8 cellular contexts compared by ENCODE assay signal in genomic region chr2:182649316-182649715, GRCh38.
DNase-seq lines count a peak whose midpoint lies in the region; ATAC-seq, FAIRE-seq and TF ChIP-seq lines count a peak whose summit lies in the region.

No MANE protein-coding gene starts in this region.

- intact Hi-C loops in HCT116 (cut with micrococcal nuclease) (loop anchor here (1.0 to 10.0 kb wide), 7 partner anchors 57 to 1545 kb away; no protein-coding TSS in a partner anchor), spleen (cut with DNase I; ENCODE audit: low total_unique reads) (loop anchor here (2.0 kb wide), 1 partner anchor 463 kb away; no protein-coding TSS in a partner anchor), vagina (cut with DNase I) (no loop called here)

- POLR2A ChIA-PET in HCT116 (lab: Charles Lee) = interaction anchor here (1.0 kb wide), 1 partner anchor 408 kb away, joined by 3 read pairs; no protein-coding TSS in a partner anchor

- no TSS peak for BruUV-seq in HCT116 (replicated peaks; lab: Mats Ljungman, UMichigan)

- H2BK120ac ChIP-seq in mesenchymal stem cell (ENCODE audit: low read depth, low read length) = peak overlapping the region; percentile 8

- H4K20me1 ChIP-seq in HCT116 (ENCODE audit: insufficient read depth) = no peaks in the 10 kb centered on the region

- H2AFZ ChIP-seq in HCT116 (ENCODE audit: low read depth, low read length, poor library complexity, severe bottlenecking) = peak overlapping the region; percentile 29
- no peak overlapping the region for H2AFZ ChIP-seq in mesenchymal stem cell (ENCODE audit: low read depth, low read length)

- no peak for FAIRE-seq in bronchial epithelial cell (lab: Jason Lieb, UNC)

- no peak overlapping the region for H2BK15ac ChIP-seq in mesenchymal stem cell (ENCODE audit: low read depth, poor library complexity, severe bottlenecking)

- H3K4ac ChIP-seq in mesenchymal stem cell (ENCODE audit: low read depth in 1 of 2, low read length in 2 of 2) = no peak overlapping the region

- H2BK5ac ChIP-seq in mesenchymal stem cell (ENCODE audit: low read depth, low read length, poor library complexity, severe bottlenecking) = no peak overlapping the region

- H2AK5ac ChIP-seq in mesenchymal stem cell (ENCODE audit: low read length, severe bottlenecking) = no peak overlapping the region

- H3K4me1 ChIP-seq in HCT116 (ENCODE audit: control insufficient read depth in 1 of 2, insufficient read depth in 2 of 2, low read length in 2 of 2) (no peaks in the 10 kb centered on the region), mesenchymal stem cell (ENCODE audit: control insufficient read depth, insufficient read depth, low read depth, low read length) (no peaks in the 10 kb centered on the region), spleen (peaks cover 0 to 5% (median 0%) of the 10 kb centered on the region in 6 donors), vagina (no peaks in the 10 kb centered on the region)

- H3K4me3 ChIP-seq in HCT116 (replicated peaks in 1 of 2; ENCODE audit: low read depth in 1 of 2, low read length in 2 of 2) = no peak overlapping the region
- H3K4me3 ChIP-seq in bronchial epithelial cell (ENCODE audit: low read depth, low read length) = no peak overlapping the region
- no peak overlapping the region for H3K4me3 ChIP-seq in mesenchymal stem cell (ENCODE audit: insufficient read depth in 1 of 2, low read depth in 1 of 2, low read length in 2 of 2)
- no peak overlapping the region for H3K4me3 ChIP-seq in spleen
- no peak overlapping the region for H3K4me3 ChIP-seq in vagina

- WGBS in mesenchymal stem cell = 64% methylated on average over 6 of the region's 6 CpGs
- 51 to 70% (median 55%) methylated on average over 6 of the region's 6 CpGs for WGBS in spleen, 5 donors

- H3K9me3 ChIP-seq in HCT116 (ENCODE audit: control insufficient read depth in 1 of 2, insufficient read depth in 1 of 2, low read depth in 1 of 2, low read length in 2 of 2) (no peaks in the 10 kb centered on the region), mesenchymal stem cell (ENCODE audit: control insufficient read depth, low read length) (no peaks in the 10 kb centered on the region), spleen (no peaks in the 10 kb centered on the region), vagina (no peaks in the 10 kb centered on the region)

- no peaks in the 10 kb centered on the region for H3K36me3 ChIP-seq in HCT116 (ENCODE audit: control insufficient read depth in 1 of 2, insufficient read depth in 2 of 2, low read length in 2 of 2)
- no peaks in the 10 kb centered on the region for H3K36me3 ChIP-seq in bronchial epithelial cell (ENCODE audit: control insufficient read depth, insufficient read depth, low read length)
- H3K36me3 ChIP-seq in mesenchymal stem cell (ENCODE audit: control insufficient read depth in 1 of 2, insufficient read depth in 2 of 2, low read depth in 1 of 2, low read length in 2 of 2) = no peaks in the 10 kb centered on the region
- H3K36me3 ChIP-seq in spleen = no peaks in the 10 kb centered on the region
- no peaks in the 10 kb centered on the region for H3K36me3 ChIP-seq in vagina

- TF ChIP-seq RAD21 in HCT116 (IDR thresholded peaks at IDR 0.05; ENCODE audit: low read depth) = peak; percentile 90

- H3K9ac ChIP-seq in HCT116 (ENCODE audit: low read length) (no peak overlapping the region), mesenchymal stem cell (ENCODE audit: low read length) (peak overlapping the region; percentile 4)

- RAD21 ChIA-PET in HCT116 (lab: Charles Lee; ENCODE audit: low non-redundant PET in 1 of 2, low total read pairs in 2 of 2, uncharacterized antibody in 2 of 2, unreplicated experiment in 2 of 2) = interaction anchor here (0.8 to 2.3 kb wide), 5 partner anchors 265 to 465 kb away, joined by 3 to 12 read pairs (median 4); no protein-coding TSS in a partner anchor

- H3K9me2 ChIP-seq in HCT116 (ENCODE audit: insufficient read depth) = no peaks in the 10 kb centered on the region

- no peaks in the 10 kb centered on the region for H3K79me1 ChIP-seq in mesenchymal stem cell (replicated peaks; ENCODE audit: low read length, poor library complexity, severe bottlenecking)

- no peak overlapping the region for H3K4me2 ChIP-seq in HCT116 (ENCODE audit: low read length)
- H3K4me2 ChIP-seq in mesenchymal stem cell (ENCODE audit: low read length, poor library complexity, severe bottlenecking) = no peak overlapping the region

- H2BK12ac ChIP-seq in mesenchymal stem cell (ENCODE audit: low read length in 2 of 2) = no peak overlapping the region

- no peak overlapping the region for H3K23ac ChIP-seq in mesenchymal stem cell (ENCODE audit: low read length in 2 of 2)

- TF ChIP-seq CTCF in HCT116 (IDR thresholded peaks at IDR 0.05 in 2 of 3, conservative IDR thresholded peaks at IDR 0.05 in 1 of 3; ENCODE audit: borderline replicate concordance in 1 of 3, insufficient read depth in 1 of 3, low read depth in 2 of 3, low read length in 2 of 3) (peak; percentile 71 to 77 (median 71); a peak in 5 of 6 replicates), bronchial epithelial cell (IDR thresholded peaks at IDR 0.05; ENCODE audit: insufficient read depth, low read length, severe bottlenecking) (peak; percentile 49), spleen (IDR thresholded peaks at IDR 0.05 in 8 of 11, conservative IDR thresholded peaks at IDR 0.05 in 3 of 11) (peak in 3 of 11 experiments; percentile 9 to 15 (median 13)), vagina (IDR thresholded peaks at IDR 0.05) (no peak)

- no peak overlapping the region for H4K91ac ChIP-seq in mesenchymal stem cell (ENCODE audit: low read length)

- H4K8ac ChIP-seq in mesenchymal stem cell (ENCODE audit: low read length) = no peak overlapping the region

- no peak overlapping the region for H3K27ac ChIP-seq in HCT116 (ENCODE audit: low read depth, low read length)
- H3K27ac ChIP-seq in mesenchymal stem cell (ENCODE audit: low read length, poor library complexity, severe bottlenecking) = no peak overlapping the region
- no peak overlapping the region for H3K27ac ChIP-seq in spleen
- no peak overlapping the region for H3K27ac ChIP-seq in vagina

- no peaks in the 10 kb centered on the region for H3K79me2 ChIP-seq in HCT116 (ENCODE audit: insufficient read depth, low read length)

- H3K27me3 ChIP-seq in HCT116 (ENCODE audit: insufficient read depth, low read length) (no peaks in the 10 kb centered on the region), bronchial epithelial cell (ENCODE audit: control insufficient read depth, insufficient read depth, low read length) (no peaks in the 10 kb centered on the region), mesenchymal stem cell (ENCODE audit: control insufficient read depth in 1 of 2, insufficient read depth in 1 of 2, low read length in 2 of 2) (no peaks in the 10 kb centered on the region), spleen (replicated peaks in 1 of 7) (no peaks in the 10 kb centered on the region), vagina (no peaks in the 10 kb centered on the region)

- no peak overlapping the region for H3K14ac ChIP-seq in mesenchymal stem cell (ENCODE audit: low read length in 2 of 2)

- peak; percentile 92 for ATAC-seq in HCT116
- ATAC-seq in HG03571 (IDR thresholded peaks at IDR 0.05; ENCODE audit: unreplicated experiment) = no peak

- no peak for TF ChIP-seq POLR2A in HCT116 (IDR thresholded peaks at IDR 0.05; ENCODE audit: borderline replicate concordance, extremely low read depth, insufficient read depth, insufficient read length)
- TF ChIP-seq POLR2A in spleen (IDR thresholded peaks at IDR 0.05) = no peak
- no peak for TF ChIP-seq POLR2A in vagina (IDR thresholded peaks at IDR 0.05)

- peak; percentile 67 for DNase-seq in DMS53 treated with DMSO at 0.1 percent for 48 hours (lab: John Stamatoyannopoulos, UW; ENCODE audit: unreplicated experiment)
- DNase-seq in HCT116 (ENCODE audit: low read depth, low spot score) = peak; percentile 21
- peak; percentile 49 for DNase-seq in NCI-H2171 (lab: John Stamatoyannopoulos, UW)
- DNase-seq in bronchial epithelial cell (ENCODE audit: low read depth) = peak; percentile 29
- DNase-seq in mesenchymal stem cell = peak; percentile 58
- no peak for DNase-seq in spleen
- no peak for DNase-seq in vagina (ENCODE audit: extremely low spot score in 2 of 2)

- CTCF ChIA-PET in HCT116 (lab: Charles Lee) = interaction anchor here (0.9 to 3.4 kb wide), 13 partner anchors 8 to 1544 kb away, joined by 3 to 68 read pairs (median 4); no protein-coding TSS in a partner anchor

- no peak overlapping the region for H3K18ac ChIP-seq in mesenchymal stem cell (ENCODE audit: low read depth in 1 of 2, low read length in 2 of 2)

TF ChIP-seq in HCT116, 20 proteins besides CTCF, POLR2A, EP300 and RAD21:
- no peak for TF ChIP-seq SP1 (IDR thresholded peaks at IDR 0.05; ENCODE audit: low read depth)
- TF ChIP-seq CBX3 (IDR thresholded peaks at IDR 0.05; ENCODE audit: low read depth) = no peak
- TF ChIP-seq CEBPB (IDR thresholded peaks at IDR 0.05; ENCODE audit: low read depth) = peak; percentile 18; the same call in 1 of the 2 replicates
- TF ChIP-seq FOSL1 (IDR thresholded peaks at IDR 0.05; ENCODE audit: low read depth) = no peak
- TF ChIP-seq ELF1 (IDR thresholded peaks at IDR 0.05; ENCODE audit: borderline replicate concordance, low read depth) = no peak

Comparison
In these comparisons a context has a peak if more than half of its experiments do, and no peak if none do; other contexts are left out.
1. DNase-seq: peak in DMS53 treated with DMSO at 0.1 percent for 48 hours (single experiment), HCT116 (single experiment), NCI-H2171 (single experiment), bronchial epithelial cell (single experiment) and mesenchymal stem cell (single experiment); none in spleen (single experiment) and vagina (0 of 2).
2. CTCF ChIP-seq: peak in HCT116 (3 of 3) and bronchial epithelial cell (single experiment); none in vagina (0 of 3).